In genomic region chr7:107505997-107506682, GRCh38 we compare ENCODE assay signal across 10 cellular contexts. TPM values are rescaled to one million over a fixed set of nuclear protein-coding genes. Genes with fewer than 3 reads are reported as not detected.
DNase-seq lines count a peak whose midpoint lies in the region; ATAC-seq, FAIRE-seq and TF ChIP-seq lines count a peak whose summit lies in the region.
"Had no signal": no experiment of that assay in that cellular context is flagged by ENCODE, and none has a peak within 500 bp of the region (broad histone marks: within the 10 kb centered on the region; RNA-seq: fewer than 3 reads in every experiment).

No MANE protein-coding gene starts in this region.

- no peak overlapping the region for H3K4me3 ChIP-seq in Jurkat, Clone E6-1 (ENCODE audit: low read length)
- H3K4me3 ChIP-seq in mammary epithelial cell (replicated peaks in 1 of 3; ENCODE audit: insufficient read depth in 1 of 3, low read depth in 2 of 3, low read length in 3 of 3), result no peak overlapping the region
- H3K4me3 ChIP-seq in pancreas, result no peak overlapping the region

- no peak overlapping the region for H2AFZ ChIP-seq in mammary epithelial cell (ENCODE audit: low read depth, low read length)

- TF ChIP-seq CTCF in mammary epithelial cell (conservative IDR thresholded peaks at IDR 0.05 in 1 of 2, IDR thresholded peaks at IDR 0.05 in 1 of 2; ENCODE audit: extremely low read depth in 1 of 2, insufficient read depth in 1 of 2, low read depth in 1 of 2, low read length in 2 of 2), result no peak
- TF ChIP-seq CTCF in pancreas (IDR thresholded peaks at IDR 0.05), result no peak

- peaks cover 26% of the 10 kb centered on the region for H3K79me2 ChIP-seq in mammary epithelial cell (ENCODE audit: insufficient read depth, low read length)

- peak; percentile 87 to 95 (median 94) for ATAC-seq in pancreas
- ATAC-seq in GM18520 (IDR thresholded peaks at IDR 0.05; ENCODE audit: unreplicated experiment), result no peak
- ATAC-seq: effector memory CD8-positive, alpha-beta T cell had no signal

- H3K9me3 ChIP-seq in mammary epithelial cell (replicated peaks; ENCODE audit: insufficient read depth, low read length), result no peaks in the 10 kb centered on the region
- H3K9me3 ChIP-seq in pancreas, result no peaks in the 10 kb centered on the region

- peak overlapping the region; percentile 55 for H3K4me2 ChIP-seq in mammary epithelial cell (ENCODE audit: insufficient read depth, low read depth, low read length)

- intact Hi-C loops in mammary epithelial cell (cut with micrococcal nuclease) (loop anchor here (5.0 kb wide), 1 partner anchor 56 kb away; the partner anchor contains the start of genes COG5 and DUS4L), pancreas (cut with DNase I) (no loop called here)

- no TSS peak for BruUV-seq in mammary epithelial cell (replicated peaks; lab: Mats Ljungman, UMichigan)

- no peaks in the 10 kb centered on the region for H4K20me1 ChIP-seq in mammary epithelial cell (ENCODE audit: insufficient read depth, low read length)

- H3K27ac ChIP-seq in mammary epithelial cell (ENCODE audit: insufficient read depth, low read depth, low read length) (peak overlapping the region; percentile 25), pancreas (peak overlapping the region; percentile 65 to 90 (median 78))

- no peak overlapping the region for H3K9ac ChIP-seq in mammary epithelial cell (ENCODE audit: insufficient read depth, low read length)

- in situ Hi-C loops in mammary epithelial cell (cut with MboI; ENCODE audit: low sequenced_read_pairs in 2 of 2), result no loop called here

- H3K36me3 ChIP-seq in mammary epithelial cell (ENCODE audit: insufficient read depth, low read length) (no peaks in the 10 kb centered on the region), pancreas (no peaks in the 10 kb centered on the region)

- no CpG with 5 or more reads among the region's 2 CpGs for WGBS in mammary epithelial cell (ENCODE audit: low coverage, missing lambda C conversion rate)
- 65 to 83% methylated on average over 2 of the region's 2 CpGs for WGBS in pancreas, 2 donors

- peak; percentile 28 for DNase-seq in Jurkat, Clone E6-1 (ENCODE audit: low read depth, low spot score)
- DNase-seq in NCI-H2196 (lab: John Stamatoyannopoulos, UW; ENCODE audit: unreplicated experiment) (peak; percentile 92), mammary epithelial cell (peak; percentile 88), pancreas (peak in 5 of 6 donors; percentile 38 to 88 (median 78)), hippocampal formation (lab: John Stamatoyannopoulos, UW) (no peak), anterior cingulate cortex (lab: John Stamatoyannopoulos, UW) (no peak)
- DNase-seq: effector memory CD8-positive, alpha-beta T cell; H9; NCI-H446 had no signal

- CTCF ChIA-PET in mammary epithelial cell (lab: Charles Lee; ENCODE audit: low non-redundant PET), result interaction anchor here (0.9 kb wide), 1 partner anchor 43 kb away, joined by 6 read pairs; no protein-coding TSS in a partner anchor

- peaks cover 20% of the 10 kb centered on the region for H3K4me1 ChIP-seq in mammary epithelial cell (ENCODE audit: insufficient read depth, low read length)
- H3K4me1 ChIP-seq in pancreas, result peaks cover 13 to 20% (median 14%) of the 10 kb centered on the region in 3 donors

- dilution Hi-C loops in mammary epithelial cell (cut with HindIII; ENCODE audit: low sequenced_read_pairs), result no loop called here

- no peak for FAIRE-seq in pancreas (lab: Jason Lieb, UNC)

- H3K27me3 ChIP-seq in mammary epithelial cell (ENCODE audit: insufficient read depth, low read length) (no peaks in the 10 kb centered on the region), pancreas (no peaks in the 10 kb centered on the region)

RNA-seq across cellular contexts. Expression of gene GPR22, which starts 36.3 kb away (rescaled TPM):
- polyA plus RNA-seq in Jurkat, Clone E6-1 (2012; ENCODE audit: insufficient read depth, insufficient read length), result not detected
- under 1 TPM in 1 of 2 donors, not detected in 1; under 0.01 TPM for total RNA-seq in mammary epithelial cell
- not detected for polyA plus RNA-seq in mammary epithelial cell
- not detected for polyA minus RNA-seq in mammary epithelial cell
- total RNA-seq in pancreas, result not detected
- polyA plus RNA-seq in pancreas, result under 1 TPM in 1 of 2 donors, not detected in 1; 0.12 TPM
- total RNA-seq: H9 had no signal

RNA-seq across cellular contexts. Expression of gene COG5, which starts 57.6 kb away (rescaled TPM):
- 31.9 TPM for polyA plus RNA-seq in Jurkat, Clone E6-1 (2012; ENCODE audit: insufficient read depth, insufficient read length)
- total RNA-seq in mammary epithelial cell, result 10 to 100 TPM; 60.5 to 66.2 TPM
- 24.2 TPM for polyA plus RNA-seq in mammary epithelial cell
- polyA minus RNA-seq in mammary epithelial cell, result 18.0 TPM
- 10 to 100 TPM; 25.2 to 34.7 (median 26.8) TPM for total RNA-seq in pancreas
- polyA plus RNA-seq in pancreas, result 1 to 10 TPM; 4.1 to 6.6 TPM

RNA-seq across cellular contexts. Expression of gene DUS4L, which starts 57.6 kb away (rescaled TPM):
- polyA plus RNA-seq in Jurkat, Clone E6-1 (2012; ENCODE audit: insufficient read depth, insufficient read length), result 14.8 TPM
- total RNA-seq in mammary epithelial cell (10 to 100 TPM; 13.0 to 19.0 TPM), pancreas (1 to 10 TPM; 2.1 to 3.5 (median 2.6) TPM)
- polyA plus RNA-seq in mammary epithelial cell (5.8 TPM), pancreas (1 to 10 TPM; 1.5 to 5.0 TPM)
- 0.72 TPM for polyA minus RNA-seq in mammary epithelial cell

Comparison
In these comparisons a context has a peak if more than half of its experiments do, and no peak if none do; other contexts are left out.
1. DNase-seq: peak in Jurkat, Clone E6-1 (single experiment), NCI-H2196 (single experiment), mammary epithelial cell (single experiment) and pancreas (5 of 6); none in hippocampal formation (0 of 2) and anterior cingulate cortex (0 of 58).